In the genomic region with DNA sequence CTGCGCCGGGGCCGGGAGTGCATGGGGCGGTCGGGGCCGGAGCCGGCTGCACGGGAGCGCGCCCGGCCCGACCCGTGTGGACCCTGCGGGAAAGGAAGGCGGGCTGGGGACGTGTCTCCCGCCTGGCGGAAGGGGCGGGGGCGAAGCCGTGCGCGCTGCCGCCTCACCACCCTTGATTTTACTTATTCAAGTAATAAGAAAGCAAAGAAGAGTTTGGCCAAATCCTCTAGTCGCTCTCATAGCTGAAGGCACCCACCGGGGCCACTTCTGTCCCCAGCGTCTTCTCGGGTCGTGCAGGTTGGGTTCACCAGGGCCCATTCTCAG, we compare ENCODE assay signal across 8 cellular contexts. TPM values are rescaled to one million over a fixed set of nuclear protein-coding genes. Genes with fewer than 3 reads are reported as not detected.
A peak's percentile ranks its signal among the peaks of the same experiment; 100 is the strongest.
DNase-seq lines count a peak whose midpoint lies in the region; ATAC-seq and TF ChIP-seq lines count a peak whose summit lies in the region.

No MANE protein-coding gene starts in this region.

- ATAC-seq in HG02852 (IDR thresholded peaks at IDR 0.05; ENCODE audit: unreplicated experiment), result peak; percentile 33
- peak; percentile 43 for ATAC-seq in effector memory CD8-positive, alpha-beta T cell (replicated peaks)

- H3K27ac Mint-ChIP-seq in effector memory CD8-positive, alpha-beta T cell, result peak overlapping the region; percentile 91 to 94
- H3K27ac Mint-ChIP-seq in mesothelial cell of epicardium, result peak overlapping the region; percentile 86

- TF ChIP-seq CTCF in mesothelial cell of epicardium (IDR thresholded peaks at IDR 0.05; ENCODE audit: unreplicated experiment), result no peak

- no peaks in the 10 kb centered on the region for H3K27me3 Mint-ChIP-seq in effector memory CD8-positive, alpha-beta T cell
- no peaks in the 10 kb centered on the region for H3K27me3 Mint-ChIP-seq in mesothelial cell of epicardium (ENCODE audit: low read depth)

- peaks cover 46% of the 10 kb centered on the region for H3K36me3 Mint-ChIP-seq in effector memory CD8-positive, alpha-beta T cell (ENCODE audit: insufficient read depth)
- peaks cover 8% of the 10 kb centered on the region for H3K36me3 Mint-ChIP-seq in mesothelial cell of epicardium

- no peaks in the 10 kb centered on the region for H3K9me3 Mint-ChIP-seq in effector memory CD8-positive, alpha-beta T cell
- H3K9me3 Mint-ChIP-seq in mesothelial cell of epicardium, result no peaks in the 10 kb centered on the region

- DNase-seq in NCI-H187 (lab: John Stamatoyannopoulos, UW), result peak; percentile 33 to 53
- no peak for DNase-seq in NCI-H187 treated with DMSO at 0.1 percent for 48 hours (lab: John Stamatoyannopoulos, UW)
- peak; percentile 87 for DNase-seq in NCI-H460 (ENCODE audit: extremely low read depth, low read depth)
- peak; percentile 63 to 67 for DNase-seq in activated CD4-positive, alpha-beta T cell treated with anti-CD3 and anti-CD28 coated beads, Interleukin-2, amount 50 U/mL, for 24 hours (ENCODE audit: low read depth in 1 of 2, low spot score in 1 of 2)
- peak in 2 of 3 experiments; percentile 58 to 61 for DNase-seq in effector memory CD8-positive, alpha-beta T cell
- peak; percentile 66 to 82 for DNase-seq in mesothelial cell of epicardium (ENCODE audit: low spot score in 2 of 2, unreplicated experiment in 2 of 2)
- DNase-seq in stimulated activated naive CD4-positive, alpha-beta T cell (lab: John Stamatoyannopoulos, UW), result peak; percentile 60 to 89 (median 77)

- peak overlapping the region; percentile 94 for H3K4me3 Mint-ChIP-seq in effector memory CD8-positive, alpha-beta T cell
- peak overlapping the region; percentile 93 for H3K4me3 Mint-ChIP-seq in mesothelial cell of epicardium

- peaks cover 44 to 45% of the 10 kb centered on the region in 2 donors for H3K4me1 Mint-ChIP-seq in effector memory CD8-positive, alpha-beta T cell (ENCODE audit: low read depth in 2 of 2)
- H3K4me1 Mint-ChIP-seq in mesothelial cell of epicardium, result peaks cover 39% of the 10 kb centered on the region

RNA-seq across cellular contexts. Expression of gene PFN1, which starts 0.6 kb away (rescaled TPM):
- 960 and 1,088 TPM in 2 replicates for total RNA-seq in NCI-H460 (2014; rRNA removed; shearing (Covaris generic))
- polyA plus RNA-seq in NCI-H460 (2014; cell fraction: nucleus; rRNA removed), result 566 and 812 TPM in 2 replicates
- total RNA-seq in mesothelial cell of epicardium, result 357 to 377 TPM (median 370 TPM) in 3 replicates

RNA-seq across cellular contexts. Expression of gene ENO3, which starts 2.0 kb away (rescaled TPM):
- 5.4 and 7.5 TPM in 2 replicates for total RNA-seq in NCI-H460 (2014; rRNA removed; shearing (Covaris generic))
- polyA plus RNA-seq in NCI-H460 (2014; cell fraction: nucleus; rRNA removed), result 19.7 and 21.4 TPM in 2 replicates
- total RNA-seq in mesothelial cell of epicardium, result 21.2 to 25.3 TPM (median 22.4 TPM) in 3 replicates

RNA-seq across cellular contexts. Expression of gene RNF167, which starts 8.9 kb away (rescaled TPM):
- 59.5 and 62.7 TPM in 2 replicates for total RNA-seq in NCI-H460 (2014; rRNA removed; shearing (Covaris generic))
- polyA plus RNA-seq in NCI-H460 (2014; cell fraction: nucleus; rRNA removed), result 53.2 and 68.6 TPM in 2 replicates
- 72.3 to 74.6 TPM (median 73.1 TPM) in 3 replicates for total RNA-seq in mesothelial cell of epicardium

RNA-seq across cellular contexts. Expression of gene SLC25A11, which starts 9.1 kb away (rescaled TPM):
- 53.4 and 54.3 TPM in 2 replicates for total RNA-seq in NCI-H460 (2014; rRNA removed; shearing (Covaris generic))
- 94.9 and 99.9 TPM in 2 replicates for polyA plus RNA-seq in NCI-H460 (2014; cell fraction: nucleus; rRNA removed)
- 52.5 to 54.2 TPM (median 53.9 TPM) in 3 replicates for total RNA-seq in mesothelial cell of epicardium

RNA-seq across cellular contexts. Expression of gene GP1BA, which starts 16.9 kb away (rescaled TPM):
- not detected in 2 replicates for total RNA-seq in NCI-H460 (2014; rRNA removed; shearing (Covaris generic))
- not detected in 2 replicates for polyA plus RNA-seq in NCI-H460 (2014; cell fraction: nucleus; rRNA removed)
- not detected in 3 replicates for total RNA-seq in mesothelial cell of epicardium
